ENCODE assay signal across 8 cellular contexts in genomic region chr6:4018194-4019111, GRCh38.
A peak's percentile ranks its signal among the peaks of the same experiment; 100 is the strongest.
DNase-seq lines count a peak whose midpoint lies in the region; ATAC-seq, FAIRE-seq and TF ChIP-seq lines count a peak whose summit lies in the region.

No MANE protein-coding gene starts in this region.

- peak overlapping the region; percentile 73 to 74 for H3K4me3 ChIP-seq in right atrium auricular region
- peak overlapping the region; percentile 68 for H3K4me3 ChIP-seq in psoas muscle

- peaks cover 48% of the 10 kb centered on the region for H3K4me1 Mint-ChIP-seq in T-helper 17 cell

- no peaks in the 10 kb centered on the region for H3K27me3 Mint-ChIP-seq in T-helper 17 cell

- H3K27me3 ChIP-seq in right atrium auricular region (no peaks in the 10 kb centered on the region), psoas muscle (ENCODE audit: insufficient read depth in 3 of 3, low read length in 2 of 3) (no peaks in the 10 kb centered on the region)

- WGBS in psoas muscle, 3 donors: 0 to 1% (median 1%) methylated on average over 48 to 69 of the region's 69 CpGs

- TF ChIP-seq CTCF in right atrium auricular region (IDR thresholded peaks at IDR 0.05) (peak in 1 of 2 donors; percentile 70), psoas muscle (IDR thresholded peaks at IDR 0.05) (peak; percentile 45)

- intact Hi-C loops in psoas muscle (cut with DNase I): loop anchor here in 1 of 2 donors (1.0 kb wide), 1 partner anchor 10 kb away; no protein-coding TSS in a partner anchor

- peaks cover 2% of the 10 kb centered on the region for H3K36me3 Mint-ChIP-seq in T-helper 17 cell (ENCODE audit: low read depth)

- H3K36me3 ChIP-seq in right atrium auricular region (no peaks in the 10 kb centered on the region), psoas muscle (ENCODE audit: insufficient read depth in 1 of 2, low read depth in 1 of 2) (peaks cover 0 to 5% of the 10 kb centered on the region in 2 donors)

- peak; percentile 92 for DNase-seq in NCI-H1694 treated with DMSO at 0.1 percent for 48 hours (lab: John Stamatoyannopoulos, UW)
- peak; percentile 90 to 95 (median 94) for DNase-seq in T-helper 17 cell
- DNase-seq in right atrium auricular region (ENCODE audit: low spot score): peak; percentile 92
- peak; percentile 95 to 98 for DNase-seq in psoas muscle
- DNase-seq in urothelium cell line (ENCODE audit: low spot score): peak; percentile 94

- H3K9me3 ChIP-seq in T-helper 17 cell (ENCODE audit: control insufficient read depth, low read length, poor library complexity, severe bottlenecking): no peaks in the 10 kb centered on the region
- H3K9me3 ChIP-seq in right atrium auricular region: no peaks in the 10 kb centered on the region
- no peaks in the 10 kb centered on the region for H3K9me3 ChIP-seq in psoas muscle

- H3K4me3 Mint-ChIP-seq in T-helper 17 cell: peak overlapping the region; percentile 91

- peak overlapping the region; percentile 96 for H3K27ac Mint-ChIP-seq in T-helper 17 cell

- H3K4me1 ChIP-seq in right atrium auricular region (peaks cover 0 to 53% of the 10 kb centered on the region in 2 donors), psoas muscle (peaks cover 40% of the 10 kb centered on the region)

- FAIRE-seq in urothelium cell line (lab: Jason Lieb, UNC): no peak

- ATAC-seq in GM18499 (IDR thresholded peaks at IDR 0.05; ENCODE audit: insufficient read depth, unreplicated experiment): peak; percentile 44
- ATAC-seq in HG02943 (IDR thresholded peaks at IDR 0.05; ENCODE audit: low read depth, unreplicated experiment): peak; percentile 71
- peak; percentile 73 for ATAC-seq in T-helper 17 cell
- ATAC-seq in psoas muscle: peak; percentile 86 to 88 (median 86)

- H3K27ac ChIP-seq in angular gyrus (ENCODE audit: low read depth, low read length) (peak overlapping the region; percentile 96), right atrium auricular region (peak overlapping the region; percentile 98 to 99), psoas muscle (peak overlapping the region; percentile 89)

Comparison
In these comparisons a context has a peak if more than half of its experiments do, and no peak if none do; other contexts are left out.
1. Peak in every context shown above with its lines: DNase-seq, ATAC-seq, H3K4me3 ChIP-seq and H3K27ac ChIP-seq.